2 cellular contexts compared by ENCODE assay signal in genomic region chr4:24896056-24896455, GRCh38.
A peak's percentile ranks its signal among the peaks of the same experiment; 100 is the strongest.
TF ChIP-seq lines count a peak whose summit lies in the region.

No MANE protein-coding gene starts in this region.

TF ChIP-seq in IMR-90, 13 proteins besides CTCF, POLR2A, EP300 and RAD21:
- TF ChIP-seq SMC3 (IDR thresholded peaks at IDR 0.05; ENCODE audit: low read depth, low read length) (no peak), BHLHE40 (IDR thresholded peaks at IDR 0.05; ENCODE audit: low read depth, low read length) (no peak), MAFK (IDR thresholded peaks at IDR 0.05; ENCODE audit: low read depth, low read length) (no peak), RCOR1 (IDR thresholded peaks at IDR 0.05; ENCODE audit: insufficient replicate concordance, low read length) (no peak), MAZ (IDR thresholded peaks at IDR 0.05; ENCODE audit: borderline replicate concordance, low read depth, low read length) (no peak), CEBPB (IDR thresholded peaks at IDR 0.05; ENCODE audit: low read depth, low read length) (no peak), CHD1 (IDR thresholded peaks at IDR 0.05; ENCODE audit: low read depth, low read length) (no peak)
- TF ChIP-seq, protein P1, sequence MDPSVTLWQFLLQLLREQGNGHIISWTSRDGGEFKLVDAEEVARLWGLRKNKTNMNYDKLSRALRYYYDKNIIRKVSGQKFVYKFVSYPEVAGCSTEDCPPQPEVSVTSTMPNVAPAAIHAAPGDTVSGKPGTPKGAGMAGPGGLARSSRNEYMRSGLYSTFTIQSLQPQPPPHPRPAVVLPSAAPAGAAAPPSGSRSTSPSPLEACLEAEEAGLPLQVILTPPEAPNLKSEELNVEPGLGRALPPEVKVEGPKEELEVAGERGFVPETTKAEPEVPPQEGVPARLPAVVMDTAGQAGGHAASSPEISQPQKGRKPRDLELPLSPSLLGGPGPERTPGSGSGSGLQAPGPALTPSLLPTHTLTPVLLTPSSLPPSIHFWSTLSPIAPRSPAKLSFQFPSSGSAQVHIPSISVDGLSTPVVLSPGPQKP (IDR thresholded peaks at IDR 0.05; ENCODE audit: borderline replicate concordance, low read depth, low read length), result no peak
- TF ChIP-seq, protein P2, sequence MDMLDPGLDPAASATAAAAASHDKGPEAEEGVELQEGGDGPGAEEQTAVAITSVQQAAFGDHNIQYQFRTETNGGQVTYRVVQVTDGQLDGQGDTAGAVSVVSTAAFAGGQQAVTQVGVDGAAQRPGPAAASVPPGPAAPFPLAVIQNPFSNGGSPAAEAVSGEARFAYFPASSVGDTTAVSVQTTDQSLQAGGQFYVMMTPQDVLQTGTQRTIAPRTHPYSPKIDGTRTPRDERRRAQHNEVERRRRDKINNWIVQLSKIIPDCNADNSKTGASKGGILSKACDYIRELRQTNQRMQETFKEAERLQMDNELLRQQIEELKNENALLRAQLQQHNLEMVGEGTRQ (IDR thresholded peaks at IDR 0.05; ENCODE audit: low read depth, low read length), result no peak
TF ChIP-seq in IMR-90: peak in this region for 0.

TF ChIP-seq in endothelial cell of umbilical vein, 7 proteins besides CTCF, POLR2A, EP300 and RAD21:
- TF ChIP-seq MYC (IDR thresholded peaks at IDR 0.05; ENCODE audit: low read depth, low read length), result no peak
- TF ChIP-seq FOS (IDR thresholded peaks at IDR 0.05; ENCODE audit: borderline replicate concordance, insufficient read depth, low read length), result no peak
- no peak for TF ChIP-seq EZH2 (IDR thresholded peaks at IDR 0.05; ENCODE audit: borderline replicate concordance, low read depth, low read length, severe bottlenecking)
- TF ChIP-seq JUN (IDR thresholded peaks at IDR 0.05; ENCODE audit: borderline replicate concordance, insufficient read depth, insufficient read length, low read depth), result peak; percentile 41
- TF ChIP-seq POLR2AphosphoS5 (IDR thresholded peaks at IDR 0.05; ENCODE audit: insufficient read depth, low read depth, low read length), result no peak
- TF ChIP-seq GATA2 (IDR thresholded peaks at IDR 0.05; ENCODE audit: insufficient read depth, insufficient read length, low read depth, low read length), result no peak
- TF ChIP-seq, protein P3, sequence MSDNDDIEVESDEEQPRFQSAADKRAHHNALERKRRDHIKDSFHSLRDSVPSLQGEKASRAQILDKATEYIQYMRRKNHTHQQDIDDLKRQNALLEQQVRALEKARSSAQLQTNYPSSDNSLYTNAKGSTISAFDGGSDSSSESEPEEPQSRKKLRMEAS (IDR thresholded peaks at IDR 0.05; ENCODE audit: insufficient read depth, insufficient read length), result no peak
